ENCODE assay signal across 14 cellular contexts in genomic region chr6:42690151-42690702, GRCh38. TPM values are rescaled to one million over a fixed set of nuclear protein-coding genes. Genes with fewer than 3 reads are reported as not detected.
DNase-seq lines count a peak whose midpoint lies in the region; ATAC-seq and TF ChIP-seq lines count a peak whose summit lies in the region.
"Had no signal": no experiment of that assay in that cellular context is flagged by ENCODE, and none has a peak within 500 bp of the region (broad histone marks: within the 10 kb centered on the region; RNA-seq: fewer than 3 reads in every experiment).

No MANE protein-coding gene starts in this region.

- POLR2A ChIA-PET in CD8-positive, alpha-beta T cell (lab: Charles Lee): interaction anchor here (1.0 to 1.5 kb wide), 4 partner anchors 11 to 201 kb away, joined by 3 to 5 read pairs (median 3); no protein-coding TSS in a partner anchor

- no peak overlapping the region for H2AFZ ChIP-seq in mesenchymal stem cell (ENCODE audit: low read depth, low read length)

- H3K18ac ChIP-seq in mesenchymal stem cell (ENCODE audit: low read depth in 1 of 2, low read length in 2 of 2) (no peak overlapping the region), mesendoderm (ENCODE audit: low read length) (no peak overlapping the region)

- no peak overlapping the region for H2BK12ac ChIP-seq in mesenchymal stem cell (ENCODE audit: low read length in 2 of 2)

- ATAC-seq in CD8-positive, alpha-beta T cell: no peak
- no peak for ATAC-seq in activated naive CD8-positive, alpha-beta T cell treated with anti-CD3 and anti-CD28 coated beads, Interleukin-2, amount 50 U/mL, for 24 hours
- ATAC-seq: right cardiac atrium had no signal

- no peak overlapping the region for H4K5ac ChIP-seq in mesendoderm (ENCODE audit: low read length)

- H3K4me2 ChIP-seq in mesenchymal stem cell (ENCODE audit: low read length, poor library complexity, severe bottlenecking) (no peak overlapping the region), mesendoderm (ENCODE audit: low read length) (no peak overlapping the region)

- H3K36me3 ChIP-seq in CD8-positive, alpha-beta T cell (ENCODE audit: insufficient read depth, low read length): peaks cover 32% of the 10 kb centered on the region
- peaks cover 29 to 78% of the 10 kb centered on the region in 2 experiments for H3K36me3 ChIP-seq in mesenchymal stem cell (ENCODE audit: control insufficient read depth in 1 of 2, insufficient read depth in 2 of 2, low read depth in 1 of 2, low read length in 2 of 2)
- H3K36me3 ChIP-seq in mesendoderm (ENCODE audit: control insufficient read depth, insufficient read depth, low read length): peaks cover 10% of the 10 kb centered on the region

- no peaks in the 10 kb centered on the region for H3K27me3 ChIP-seq in CD8-positive, alpha-beta T cell (ENCODE audit: insufficient read depth, low read length)
- H3K27me3 ChIP-seq in mesenchymal stem cell (ENCODE audit: control insufficient read depth in 1 of 2, insufficient read depth in 1 of 2, low read length in 2 of 2) (no peaks in the 10 kb centered on the region), mesendoderm (ENCODE audit: insufficient read depth, low read length, poor library complexity) (no peaks in the 10 kb centered on the region)

- H3K4me3 ChIP-seq in AG10803 (ENCODE audit: low read length) (no peak overlapping the region), mesenchymal stem cell (ENCODE audit: insufficient read depth in 1 of 2, low read depth in 1 of 2, low read length in 2 of 2) (no peak overlapping the region), mesendoderm (ENCODE audit: low read length) (no peak overlapping the region)
- H3K4me3 ChIP-seq in CD8-positive, alpha-beta T cell (ENCODE audit: low read depth, low read length): no peak overlapping the region

- DNase-seq in AG10803 (ENCODE audit: low read depth) (peak; percentile 47), mesenchymal stem cell (no peak), hypothalamus (lab: John Stamatoyannopoulos, UW) (no peak), mesendoderm (no peak), NCI-H526 treated with DMSO at 0.1 percent for 48 hours (lab: John Stamatoyannopoulos, UW) (no peak)
- DNase-seq in CD8-positive, alpha-beta T cell: no peak
- DNase-seq in activated naive CD8-positive, alpha-beta T cell treated with anti-CD3 and anti-CD28 coated beads, Interleukin-2, amount 50 U/mL, for 24 hours: no peak
- DNase-seq: activated effector memory CD4-positive, alpha-beta T cell treated with Interleukin-2 at 50 U/mL for 16 hours; Caco-2; cerebellar nuclear complex; H7; NCI-H2107; right cardiac atrium had no signal

- H3K4me1 Mint-ChIP-seq in CD8-positive, alpha-beta T cell (ENCODE audit: low read depth): peaks cover 45% of the 10 kb centered on the region
- H3K4me1 Mint-ChIP-seq in activated naive CD8-positive, alpha-beta T cell treated with anti-CD3 and anti-CD28 coated beads, Interleukin-2, amount 50 U/mL, for 24 hours: peaks cover 37% of the 10 kb centered on the region

- no peak overlapping the region for H3K4ac ChIP-seq in mesenchymal stem cell (ENCODE audit: low read depth in 1 of 2, low read length in 2 of 2)
- no peak overlapping the region for H3K4ac ChIP-seq in mesendoderm (ENCODE audit: low read depth, low read length)

- no peak overlapping the region for H2BK15ac ChIP-seq in mesenchymal stem cell (ENCODE audit: low read depth, poor library complexity, severe bottlenecking)
- no peak overlapping the region for H2BK15ac ChIP-seq in mesendoderm (replicated peaks; ENCODE audit: low read depth)

- no peak overlapping the region for H3K56ac ChIP-seq in mesendoderm (ENCODE audit: low read length)

- no peak overlapping the region for H2BK5ac ChIP-seq in mesenchymal stem cell (ENCODE audit: low read depth, low read length, poor library complexity, severe bottlenecking)
- H2BK5ac ChIP-seq in mesendoderm (ENCODE audit: low read length): no peak overlapping the region

- H3K27me3 Mint-ChIP-seq in CD8-positive, alpha-beta T cell (ENCODE audit: low read depth): no peaks in the 10 kb centered on the region
- no peaks in the 10 kb centered on the region for H3K27me3 Mint-ChIP-seq in activated naive CD8-positive, alpha-beta T cell treated with anti-CD3 and anti-CD28 coated beads, Interleukin-2, amount 50 U/mL, for 24 hours

- H3K9me3 ChIP-seq in CD8-positive, alpha-beta T cell (ENCODE audit: low read length): no peaks in the 10 kb centered on the region
- H3K9me3 ChIP-seq in mesenchymal stem cell (ENCODE audit: control insufficient read depth, low read length): no peaks in the 10 kb centered on the region
- H3K9me3 ChIP-seq: Caco-2 had no signal

- CTCF ChIA-PET in CD8-positive, alpha-beta T cell (lab: Charles Lee): interaction anchor here (0.8 to 4.1 kb wide), 3 partner anchors 36 to 173 kb away, joined by 3 to 22 read pairs (median 3); partner anchors contain the start of gene TBCC

- H2AK5ac ChIP-seq in mesenchymal stem cell (ENCODE audit: low read length, severe bottlenecking): no peak overlapping the region
- H2AK5ac ChIP-seq in mesendoderm (ENCODE audit: low read length): no peak overlapping the region

- peaks cover 76% of the 10 kb centered on the region for H3K36me3 Mint-ChIP-seq in CD8-positive, alpha-beta T cell
- peaks cover 52% of the 10 kb centered on the region for H3K36me3 Mint-ChIP-seq in activated naive CD8-positive, alpha-beta T cell treated with anti-CD3 and anti-CD28 coated beads, Interleukin-2, amount 50 U/mL, for 24 hours (ENCODE audit: low read depth)

- peak overlapping the region; percentile 16 for H3K9ac ChIP-seq in mesenchymal stem cell (ENCODE audit: low read length)
- no peak overlapping the region for H3K9ac ChIP-seq in mesendoderm (ENCODE audit: low read length)

- H4K8ac ChIP-seq in mesenchymal stem cell (ENCODE audit: low read length) (no peak overlapping the region), mesendoderm (ENCODE audit: low read depth, low read length) (no peak overlapping the region)

- no peaks in the 10 kb centered on the region for H3K79me2 ChIP-seq in mesendoderm (ENCODE audit: control insufficient read depth, insufficient read depth, low read length)

- H3K27ac ChIP-seq in CD8-positive, alpha-beta T cell (ENCODE audit: low read depth, low read length): no peak overlapping the region
- H3K27ac ChIP-seq in mesenchymal stem cell (ENCODE audit: low read length, poor library complexity, severe bottlenecking) (no peak overlapping the region), mesendoderm (ENCODE audit: low read depth, low read length) (no peak overlapping the region)

- peaks cover 39% of the 10 kb centered on the region for H3K4me1 ChIP-seq in CD8-positive, alpha-beta T cell (ENCODE audit: insufficient read depth, low read length)
- H3K4me1 ChIP-seq in mesenchymal stem cell (ENCODE audit: control insufficient read depth, insufficient read depth, low read depth, low read length) (peaks cover 13% of the 10 kb centered on the region), mesendoderm (ENCODE audit: control insufficient read depth, low read depth, low read length) (no peaks in the 10 kb centered on the region)
- H3K4me1 ChIP-seq: Caco-2 had no signal

- H3K27ac Mint-ChIP-seq in CD8-positive, alpha-beta T cell: peak overlapping the region; percentile 86
- H3K27ac Mint-ChIP-seq in activated naive CD8-positive, alpha-beta T cell treated with anti-CD3 and anti-CD28 coated beads, Interleukin-2, amount 50 U/mL, for 24 hours: peak overlapping the region; percentile 47

- intact Hi-C loops in CD8-positive, alpha-beta T cell (cut with DNase I, micrococcal nuclease): loop anchor here in 1 of 2 experiments (5.0 kb wide), 1 partner anchor 37 kb away; no protein-coding TSS in a partner anchor

- H3K9me3 Mint-ChIP-seq in CD8-positive, alpha-beta T cell: no peaks in the 10 kb centered on the region
- H3K9me3 Mint-ChIP-seq in activated naive CD8-positive, alpha-beta T cell treated with anti-CD3 and anti-CD28 coated beads, Interleukin-2, amount 50 U/mL, for 24 hours: no peaks in the 10 kb centered on the region

- no peak overlapping the region for H3K4me3 Mint-ChIP-seq in CD8-positive, alpha-beta T cell
- no peak overlapping the region for H3K4me3 Mint-ChIP-seq in activated naive CD8-positive, alpha-beta T cell treated with anti-CD3 and anti-CD28 coated beads, Interleukin-2, amount 50 U/mL, for 24 hours

- H3K79me1 ChIP-seq in mesenchymal stem cell (replicated peaks; ENCODE audit: low read length, poor library complexity, severe bottlenecking) (peaks cover 7% of the 10 kb centered on the region), mesendoderm (ENCODE audit: low read length) (no peaks in the 10 kb centered on the region)

- TF ChIP-seq CTCF in AG10803 (conservative IDR thresholded peaks at IDR 0.05; ENCODE audit: low read length): no peak
- no peak for TF ChIP-seq CTCF in CD8-positive, alpha-beta T cell (IDR thresholded peaks at IDR 0.05)

- no peak overlapping the region for H3K14ac ChIP-seq in mesenchymal stem cell (ENCODE audit: low read length in 2 of 2)

- H3K23ac ChIP-seq in mesenchymal stem cell (ENCODE audit: low read length in 2 of 2) (no peak overlapping the region), mesendoderm (ENCODE audit: low read length) (no peak overlapping the region)

- WGBS in mesenchymal stem cell: over 99% methylated on average over 5 of the region's 5 CpGs
- WGBS in mesendoderm (ENCODE audit: extremely low coverage, insufficient coverage, low lambda C conversion rate): no CpG with 5 or more reads among the region's 5 CpGs

- no peak overlapping the region for H4K91ac ChIP-seq in mesenchymal stem cell (ENCODE audit: low read length)

- H2BK120ac ChIP-seq in mesenchymal stem cell (ENCODE audit: low read depth, low read length) (no peak overlapping the region), mesendoderm (ENCODE audit: low read depth, low read length) (no peak overlapping the region)

RNA-seq across cellular contexts. Expression of gene PRPH2, which starts 32.2 kb away (rescaled TPM):
- not detected for total RNA-seq in CD8-positive, alpha-beta T cell
- polyA plus RNA-seq in mesenchymal stem cell (2013, experiment 1 of 2): 0.03 TPM
- 0.07 TPM for polyA plus RNA-seq in mesenchymal stem cell (2013, experiment 2 of 2)
- polyA plus RNA-seq in mesendoderm (2013, experiment 1 of 2): 0.29 TPM
- polyA plus RNA-seq in mesendoderm (2013, experiment 2 of 2): 0.35 TPM
- total RNA-seq: Caco-2, SK-MEL-5 had no signal

RNA-seq across cellular contexts. Expression of gene TBCC, which starts 55.7 kb away (rescaled TPM):
- total RNA-seq in CD8-positive, alpha-beta T cell: 10 to 100 TPM; 70.5 to 74.1 TPM
- polyA plus RNA-seq in mesenchymal stem cell (2013, experiment 1 of 2): 20.5 TPM
- 22.6 TPM for polyA plus RNA-seq in mesenchymal stem cell (2013, experiment 2 of 2)
- polyA plus RNA-seq in mesendoderm (2013, experiment 1 of 2): 23.2 TPM
- 22.7 TPM for polyA plus RNA-seq in mesendoderm (2013, experiment 2 of 2)
